In the genomic region with DNA sequence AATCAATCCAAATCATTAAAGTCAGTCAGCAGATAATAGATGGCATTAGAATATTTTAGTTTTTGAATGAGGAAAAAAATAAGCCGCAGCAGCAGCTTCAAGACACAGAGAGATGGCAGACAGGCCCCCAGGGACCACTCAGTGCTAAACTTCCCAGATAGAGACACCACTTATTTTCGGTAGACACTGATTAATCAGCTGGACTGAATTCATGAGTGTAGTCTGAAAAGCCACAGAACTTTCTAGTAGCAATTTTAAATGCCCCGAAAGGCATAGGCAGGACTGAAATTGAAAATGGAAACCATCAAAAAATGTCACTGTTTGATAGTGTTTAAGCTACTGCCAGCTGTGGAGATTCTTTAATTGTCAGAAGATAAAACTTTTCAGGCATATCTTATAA, we compare ENCODE assay signal across 14 cellular contexts. TPM values are rescaled to one million over a fixed set of nuclear protein-coding genes. Genes with fewer than 3 reads are reported as not detected.
DNase-seq lines count a peak whose midpoint lies in the region; ATAC-seq lines count a peak whose summit lies in the region.
"Had no signal": no experiment of that assay in that cellular context is flagged by ENCODE, and none has a peak within 500 bp of the region (broad histone marks: within the 10 kb centered on the region; RNA-seq: fewer than 3 reads in every experiment).

No MANE protein-coding gene starts in this region.

- H3K9me3 Mint-ChIP-seq in activated naive CD4-positive, alpha-beta T cell treated with anti-CD3 and anti-CD28 coated beads, Interleukin-2, amount 50 U/mL, for 72 hours, result no peaks in the 10 kb centered on the region
- H3K9me3 Mint-ChIP-seq in activated naive CD4-positive, alpha-beta T cell treated with anti-CD3 and anti-CD28 coated beads, Interleukin-2, amount 10 ng/mL, durations not matched to agents 7 days and 5 days, result no peaks in the 10 kb centered on the region
- no peaks in the 10 kb centered on the region for H3K9me3 Mint-ChIP-seq in stimulated activated memory B cell treated with anti-CD40 and anti-IgM and Interleukin-4, amounts not matched to agents 10 μg/mL and 1 μg/mL and 100 μg/mL, for 72 hours

- no peaks in the 10 kb centered on the region for H3K27me3 Mint-ChIP-seq in activated naive CD4-positive, alpha-beta T cell treated with anti-CD3 and anti-CD28 coated beads, Interleukin-2, amount 10 ng/mL, durations not matched to agents 7 days and 5 days
- no peaks in the 10 kb centered on the region for H3K27me3 Mint-ChIP-seq in stimulated activated memory B cell treated with anti-CD40 and anti-IgM and Interleukin-4, amounts not matched to agents 10 μg/mL and 1 μg/mL and 100 μg/mL, for 72 hours
- H3K27me3 Mint-ChIP-seq: activated CD8-positive, alpha-beta memory T cell treated with anti-CD3 and anti-CD28 coated beads, Interleukin-2, amount 10 ng/mL, durations not matched to agents 7 days and 5 days had no signal

- peaks cover 0 to 4% of the 10 kb centered on the region in 2 donors for H3K36me3 Mint-ChIP-seq in activated naive CD4-positive, alpha-beta T cell treated with anti-CD3 and anti-CD28 coated beads, Interleukin-2, amount 50 U/mL, for 72 hours
- peaks cover 26% of the 10 kb centered on the region for H3K36me3 Mint-ChIP-seq in activated naive CD4-positive, alpha-beta T cell treated with anti-CD3 and anti-CD28 coated beads, Interleukin-2, amount 10 ng/mL, durations not matched to agents 7 days and 5 days
- H3K36me3 Mint-ChIP-seq in stimulated activated memory B cell treated with anti-CD40 and anti-IgM and Interleukin-4, amounts not matched to agents 10 μg/mL and 1 μg/mL and 100 μg/mL, for 72 hours, result peaks cover 39% of the 10 kb centered on the region

- no peak for DNase-seq in activated naive CD4-positive, alpha-beta T cell treated with anti-CD3 and anti-CD28 coated beads, Interleukin-2, amount 50 U/mL, for 72 hours (ENCODE audit: low spot score in 2 of 2)
- no peak for DNase-seq in activated naive CD4-positive, alpha-beta T cell treated with anti-CD3 and anti-CD28 coated beads, Interleukin-2, amount 10 ng/mL, durations not matched to agents 7 days and 5 days
- DNase-seq in DMS 273 (lab: John Stamatoyannopoulos, UW; ENCODE audit: unreplicated experiment), result no peak
- DNase-seq: activated CD8-positive, alpha-beta memory T cell treated with anti-CD3 and anti-CD28 coated beads, Interleukin-2, amount 10 ng/mL, durations not matched to agents 7 days and 5 days; cortex of kidney; NCI-H526; ovary; stimulated activated CD4-positive, alpha-beta T cell treated with anti-CD3 and anti-CD28 coated beads, Interleukin-12 subunit alpha, Interleukin-12 subunit beta, amount 100 ng/mL, for 4 hours; uterus had no signal

- H3K27ac Mint-ChIP-seq in activated naive CD4-positive, alpha-beta T cell treated with anti-CD3 and anti-CD28 coated beads, Interleukin-2, amount 50 U/mL, for 72 hours, result peak overlapping the region; percentile 74 to 84
- no peak overlapping the region for H3K27ac Mint-ChIP-seq in activated naive CD4-positive, alpha-beta T cell treated with anti-CD3 and anti-CD28 coated beads, Interleukin-2, amount 10 ng/mL, durations not matched to agents 7 days and 5 days
- peak overlapping the region; percentile 45 for H3K27ac Mint-ChIP-seq in stimulated activated memory B cell treated with anti-CD40 and anti-IgM and Interleukin-4, amounts not matched to agents 10 μg/mL and 1 μg/mL and 100 μg/mL, for 72 hours
- H3K27ac Mint-ChIP-seq: activated CD8-positive, alpha-beta memory T cell treated with anti-CD3 and anti-CD28 coated beads, Interleukin-2, amount 10 ng/mL, durations not matched to agents 7 days and 5 days had no signal

- no peak overlapping the region for H3K4me3 Mint-ChIP-seq in activated naive CD4-positive, alpha-beta T cell treated with anti-CD3 and anti-CD28 coated beads, Interleukin-2, amount 10 ng/mL, durations not matched to agents 7 days and 5 days
- H3K4me3 Mint-ChIP-seq in stimulated activated memory B cell treated with anti-CD40 and anti-IgM and Interleukin-4, amounts not matched to agents 10 μg/mL and 1 μg/mL and 100 μg/mL, for 72 hours, result no peak overlapping the region
- H3K4me3 Mint-ChIP-seq: activated CD8-positive, alpha-beta memory T cell treated with anti-CD3 and anti-CD28 coated beads, Interleukin-2, amount 10 ng/mL, durations not matched to agents 7 days and 5 days had no signal

- no peak for ATAC-seq in activated naive CD4-positive, alpha-beta T cell treated with anti-CD3 and anti-CD28 coated beads, Interleukin-2, amount 50 U/mL, for 72 hours
- peak; percentile 69 for ATAC-seq in GM21723 (IDR thresholded peaks at IDR 0.05; ENCODE audit: unreplicated experiment)
- peak; percentile 64 for ATAC-seq in HG03280 (IDR thresholded peaks at IDR 0.05; ENCODE audit: unreplicated experiment)
- ATAC-seq in stimulated activated memory B cell treated with anti-CD40 and anti-IgM and Interleukin-4, amounts not matched to agents 10 μg/mL and 1 μg/mL and 100 μg/mL, for 72 hours, result no peak
- no peak for ATAC-seq in HG03196 (IDR thresholded peaks at IDR 0.05; ENCODE audit: unreplicated experiment)
- ATAC-seq in HG03045 (IDR thresholded peaks at IDR 0.05; ENCODE audit: unreplicated experiment), result no peak
- ATAC-seq: activated CD8-positive, alpha-beta memory T cell treated with anti-CD3 and anti-CD28 coated beads, Interleukin-2, amount 10 ng/mL, durations not matched to agents 7 days and 5 days had no signal

- H3K4me1 Mint-ChIP-seq in activated naive CD4-positive, alpha-beta T cell treated with anti-CD3 and anti-CD28 coated beads, Interleukin-2, amount 10 ng/mL, durations not matched to agents 7 days and 5 days, result no peaks in the 10 kb centered on the region
- peaks cover 23% of the 10 kb centered on the region for H3K4me1 Mint-ChIP-seq in stimulated activated memory B cell treated with anti-CD40 and anti-IgM and Interleukin-4, amounts not matched to agents 10 μg/mL and 1 μg/mL and 100 μg/mL, for 72 hours

- CTCF ChIA-PET in activated naive CD4-positive, alpha-beta T cell treated with anti-CD3 and anti-CD28 coated beads, Interleukin-2, amount 10 ng/mL, durations not matched to agents 7 days and 5 days (lab: Charles Lee), result no interaction called here

RNA-seq across cellular contexts. Expression of gene CLDN20, which starts 3.1 kb away (rescaled TPM):
- not detected for total RNA-seq in activated naive CD4-positive, alpha-beta T cell treated with anti-CD3 and anti-CD28 coated beads, Interleukin-2, amount 50 U/mL, for 72 hours
- total RNA-seq: activated CD8-positive, alpha-beta memory T cell treated with anti-CD3 and anti-CD28 coated beads, Interleukin-2, amount 10 ng/mL, durations not matched to agents 7 days and 5 days; ovary had no signal

RNA-seq across cellular contexts. Expression of gene TFB1M, which starts 53.6 kb away (rescaled TPM):
- total RNA-seq in activated naive CD4-positive, alpha-beta T cell treated with anti-CD3 and anti-CD28 coated beads, Interleukin-2, amount 50 U/mL, for 72 hours, result 10 to 100 TPM; 44.7 to 49.2 TPM

Comparison
In these comparisons a context has a peak if more than half of its experiments do, and no peak if none do; other contexts are left out.
1. ATAC-seq: peak in GM21723 (single experiment) and HG03280 (single experiment); none in activated naive CD4-positive, alpha-beta T cell treated with anti-CD3 and anti-CD28 coated beads, Interleukin-2, amount 50 U/mL, for 72 hours (0 of 2), stimulated activated memory B cell treated with anti-CD40 and anti-IgM and Interleukin-4, amounts not matched to agents 10 μg/mL and 1 μg/mL and 100 μg/mL, for 72 hours (single experiment), HG03196 (single experiment) and HG03045 (single experiment).